ENCODE assay signal across 18 cellular contexts in genomic region chr5:150307617-150308426, GRCh38. TPM values are rescaled to one million over a fixed set of nuclear protein-coding genes. Genes with fewer than 3 reads are reported as not detected.
DNase-seq lines count a peak whose midpoint lies in the region; ATAC-seq and TF ChIP-seq lines count a peak whose summit lies in the region.
"Had no signal": no experiment of that assay in that cellular context is flagged by ENCODE, and none has a peak within 500 bp of the region (broad histone marks: within the 10 kb centered on the region; RNA-seq: fewer than 3 reads in every experiment).

No MANE protein-coding gene starts in this region.

- no peak overlapping the region for H3K9ac ChIP-seq in PC-3 (ENCODE audit: low read length)
- H3K9ac ChIP-seq: KMS-11 had no signal

- H3K36me3 Mint-ChIP-seq in brain: no peaks in the 10 kb centered on the region
- H3K36me3 Mint-ChIP-seq in progenitor cell of endocrine pancreas (ENCODE audit: insufficient read depth): no peaks in the 10 kb centered on the region

- intact Hi-C loops in PC-3 (cut with micrococcal nuclease): no loop called here

- H3K79me2 ChIP-seq in PC-3 (ENCODE audit: low read length): no peaks in the 10 kb centered on the region

- no peaks in the 10 kb centered on the region for H3F3A ChIP-seq in PC-3 (ENCODE audit: low read length, unreplicated experiment)

- no peak overlapping the region for H3K27ac ChIP-seq in PC-3 (ENCODE audit: low read length)
- H3K27ac ChIP-seq: KMS-11 had no signal

- no peaks in the 10 kb centered on the region for H3K9me2 ChIP-seq in PC-3 (replicated peaks; ENCODE audit: low read length)

- H3K27me3 Mint-ChIP-seq in brain (peaks cover 15% of the 10 kb centered on the region), progenitor cell of endocrine pancreas (peaks cover 39% of the 10 kb centered on the region)

- H3K4me1 ChIP-seq in PC-3 (ENCODE audit: insufficient read depth, low read length): 0 out of 2 replicates have a peak, but pooled peaks cover 3% of the 10 kb centered on the region

- no peak for ATAC-seq in PC-3
- ATAC-seq: A549, GM12878, GM23338, Right ventricle myocardium inferior had no signal

- peak overlapping the region in 1 of 5 experiments; percentile 45 for H3K4me3 Mint-ChIP-seq in brain
- H3K4me3 Mint-ChIP-seq in progenitor cell of endocrine pancreas (ENCODE audit: low read depth): no peak overlapping the region
- H3K4me3 Mint-ChIP-seq: GM23338 had no signal

- no peaks in the 10 kb centered on the region for H3K36me3 ChIP-seq in MG63
- H3K36me3 ChIP-seq in PC-3 (ENCODE audit: low read depth, low read length): no peaks in the 10 kb centered on the region

- H4K20me1 ChIP-seq in PC-3 (ENCODE audit: low read length): no peaks in the 10 kb centered on the region

- no peaks in the 10 kb centered on the region for H3K9me3 ChIP-seq in MG63
- H3K9me3 ChIP-seq in PC-3 (ENCODE audit: low read length): no peaks in the 10 kb centered on the region
- H3K9me3 ChIP-seq: A549 had no signal

- CTCF ChIA-PET in PC-3 (lab: Charles Lee): no interaction called here

- BruUV-seq in PC-3 (replicated peaks; lab: Mats Ljungman, UMichigan): no TSS peak

- H3K4me3 ChIP-seq in MG63: no peak overlapping the region
- H3K4me3 ChIP-seq in PC-3 (ENCODE audit: low read length): no peak overlapping the region
- H3K4me3 ChIP-seq: A549, GM12878, GM23338 had no signal

- H3K27me3 ChIP-seq in MG63: no peaks in the 10 kb centered on the region
- no peaks in the 10 kb centered on the region for H3K27me3 ChIP-seq in PC-3 (ENCODE audit: low read length)

- POLR2A ChIA-PET in PC-3 (lab: Charles Lee; ENCODE audit: unreplicated experiment): no interaction called here

- no peak overlapping the region for H3K4me2 ChIP-seq in PC-3 (ENCODE audit: low read length)
- H3K4me2 ChIP-seq: A549, GM23338, KMS-11 had no signal

- DNase-seq in COLO829 (ENCODE audit: low spot score) (peak; percentile 82), medulla oblongata (ENCODE audit: extremely low spot score) (peak; percentile 72), progenitor cell of endocrine pancreas (ENCODE audit: low spot score, unreplicated experiment) (no peak), MG63 (no peak), HCEC 1CT (no peak), PC-3 (no peak)
- DNase-seq: DMS 273 treated with DMSO at 0.1 percent for 48 hours, GDM1, NCI-H1092, NCI-H2081 treated with DMSO at 0.1 percent for 48 hours, NCI-H510A treated with DMSO at 0.1 percent for 48 hours had no signal

- H2AFZ ChIP-seq in PC-3 (ENCODE audit: low read length): no peak overlapping the region
- H2AFZ ChIP-seq: GM23338 had no signal

- H3K27ac Mint-ChIP-seq in brain (peak overlapping the region in 4 of 5 experiments; percentile 37 to 83 (median 64)), progenitor cell of endocrine pancreas (peak overlapping the region; percentile 9)
- H3K27ac Mint-ChIP-seq: GM23338 had no signal

- peaks cover 0 to 7% (median 0%) of the 10 kb centered on the region in 5 experiments for H3K9me3 Mint-ChIP-seq in brain
- H3K9me3 Mint-ChIP-seq in progenitor cell of endocrine pancreas (ENCODE audit: low read depth): no peaks in the 10 kb centered on the region
- H3K9me3 Mint-ChIP-seq: GM23338 had no signal

- no peak for TF ChIP-seq CTCF in brain (conservative IDR thresholded peaks at IDR 0.05)
- TF ChIP-seq CTCF in progenitor cell of endocrine pancreas (IDR thresholded peaks at IDR 0.05; ENCODE audit: unreplicated experiment): no peak
- no peak for TF ChIP-seq CTCF in PC-3 (conservative IDR thresholded peaks at IDR 0.05; ENCODE audit: low read depth, low read length)

- peaks cover 85% of the 10 kb centered on the region for H3K4me1 Mint-ChIP-seq in brain
- H3K4me1 Mint-ChIP-seq in progenitor cell of endocrine pancreas (ENCODE audit: low read depth): peaks cover 5% of the 10 kb centered on the region

RNA-seq across cellular contexts. Expression of gene ARSI, which starts 5.1 kb away (rescaled TPM):
- polyA plus RNA-seq in brain (ENCODE audit: insufficient read depth, low read depth, low replicate concordance): 1.2 TPM
- 0.24 TPM in 1 of 2 replicates, not detected in the other for total RNA-seq in progenitor cell of endocrine pancreas
- total RNA-seq in MG63 (2014; rRNA removed; shearing (Covaris generic); ENCODE audit: low replicate concordance): 38.8 and 45.4 TPM in 2 replicates
- total RNA-seq in PC-3 (2014; rRNA removed): 5.9 and 6.3 TPM in 2 replicates
- total RNA-seq: GM12878 had no signal
- polyA plus RNA-seq: GM12878 had no signal

RNA-seq across cellular contexts. Expression of gene CAMK2A, which starts 18.2 kb away (rescaled TPM):
- 116 TPM for polyA plus RNA-seq in brain (ENCODE audit: insufficient read depth, low read depth, low replicate concordance)
- total RNA-seq in progenitor cell of endocrine pancreas: not detected in 2 replicates
- total RNA-seq in MG63 (2014; rRNA removed; shearing (Covaris generic); ENCODE audit: low replicate concordance): 0.56 TPM in 1 of 2 replicates, not detected in the other
- 0.15 TPM in 1 of 2 replicates, not detected in the other for total RNA-seq in PC-3 (2014; rRNA removed)
- total RNA-seq: GM23338, MCF 10A had no signal
- polyA plus RNA-seq: GM12878 had no signal

RNA-seq across cellular contexts. Expression of gene TCOF1, which starts 49.7 kb away (rescaled TPM):
- polyA plus RNA-seq in brain (ENCODE audit: insufficient read depth, low read depth, low replicate concordance): 34.8 TPM
- 58.9 and 66.7 TPM in 2 replicates for total RNA-seq in progenitor cell of endocrine pancreas
- 76.0 and 118 TPM in 2 replicates for total RNA-seq in MG63 (2014; rRNA removed; shearing (Covaris generic); ENCODE audit: low replicate concordance)
- 113 and 149 TPM in 2 replicates for total RNA-seq in PC-3 (2014; rRNA removed)

Comparison
In these comparisons a context has a peak if more than half of its experiments do, and no peak if none do; other contexts are left out.
1. DNase-seq: peak in COLO829 (single experiment) and medulla oblongata (single experiment); none in progenitor cell of endocrine pancreas (single experiment), MG63 (single experiment), HCEC 1CT (single experiment) and PC-3 (single experiment).